ENCODE assay signal across 20 cellular contexts in the genomic region with DNA sequence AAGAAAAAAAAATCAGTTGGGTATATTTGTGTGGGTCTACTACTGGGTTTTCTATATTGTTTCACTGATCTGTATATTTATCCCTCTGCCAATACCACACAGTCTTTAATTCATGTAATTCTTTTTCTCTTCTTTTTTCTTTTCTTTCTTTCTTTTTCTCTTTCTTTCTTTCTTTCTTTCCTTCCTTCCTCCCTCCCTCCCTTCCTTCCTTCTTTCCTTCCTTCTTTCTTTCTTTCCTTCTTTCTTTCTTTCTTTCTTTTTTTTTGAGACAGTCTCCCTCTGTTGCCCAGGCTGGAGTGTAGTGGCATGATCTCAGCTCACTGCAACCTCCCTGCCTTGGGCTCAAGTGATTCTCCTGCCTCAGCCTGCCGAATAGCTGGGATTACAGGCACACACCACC. TPM values are rescaled to one million over a fixed set of nuclear protein-coding genes. Genes with fewer than 3 reads are reported as not detected.
"Had no signal": no experiment of that assay in that cellular context is flagged by ENCODE, and none has a peak within 500 bp of the region (broad histone marks: within the 10 kb centered on the region; RNA-seq: fewer than 3 reads in every experiment).

No MANE protein-coding gene starts in this region.

RNA-seq across cellular contexts. Expression of gene HJV, which starts 5.1 kb away (rescaled TPM):
- total RNA-seq: naive thymus-derived CD8-positive, alpha-beta T cell; natural killer cell; natural killer cell treated with Interleukin-12 subunit alpha and Interleukin-12 subunit beta and Interleukin-15 and Interleukin-18, amount 100 ng/mL, for 72 hours; neural crest cell; occipital lobe; omental fat pad; osteoblast; osteocyte; ovary; pancreas; posterior vena cava; progenitor cell of endocrine pancreas; pulmonary artery endothelial cell; renal cortical epithelial cell; sciatic nerve; sigmoid colon; smooth muscle cell; spleen had no signal
- polyA plus RNA-seq: naive thymus-derived CD8-positive, alpha-beta T cell; neural cell; ovary; sigmoid colon; small intestine; smooth muscle cell; spleen had no signal
